ENCODE assay signal across 13 cellular contexts in the genomic region with DNA sequence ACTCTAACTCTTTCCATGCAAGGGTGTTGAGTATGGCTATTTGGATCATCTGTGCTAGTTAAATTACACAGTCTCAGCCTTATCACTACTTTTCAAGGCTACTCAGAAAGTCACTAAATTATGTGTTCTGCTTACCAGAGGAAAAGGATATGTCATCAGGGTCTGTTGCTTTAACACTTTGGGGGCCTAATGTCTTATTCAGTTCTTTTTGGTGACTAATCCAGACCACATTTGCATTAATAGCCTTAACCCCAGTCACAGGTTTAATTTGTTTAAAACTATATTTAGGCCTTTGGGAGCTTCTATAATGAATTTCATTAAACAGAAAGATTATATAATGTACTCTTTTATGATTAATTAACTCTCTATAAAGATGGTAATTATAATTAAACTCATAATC.
DNase-seq lines count a peak whose midpoint lies in the region; ATAC-seq and TF ChIP-seq lines count a peak whose summit lies in the region.
"Had no signal": no experiment of that assay in that cellular context is flagged by ENCODE, and none has a peak within 500 bp of the region (broad histone marks: within the 10 kb centered on the region; RNA-seq: fewer than 3 reads in every experiment).

No MANE protein-coding gene starts in this region.

- H2BK15ac ChIP-seq in IMR-90 (ENCODE audit: low read depth, low read length), result no peak overlapping the region

- H3K9me3 ChIP-seq in IMR-90 (ENCODE audit: control insufficient read depth, insufficient read depth, low read length) (no peaks in the 10 kb centered on the region; the same call in 1 of the 2 replicates), adrenal gland (replicated peaks in 1 of 3) (no peaks in the 10 kb centered on the region), mesodermal cell (ENCODE audit: control insufficient read depth, low read length) (no peaks in the 10 kb centered on the region), Caco-2 (no peaks in the 10 kb centered on the region), HAP-1 (no peaks in the 10 kb centered on the region), trophoblast cell (ENCODE audit: insufficient read depth, low read depth, low read length) (no peaks in the 10 kb centered on the region)
- no peaks in the 10 kb centered on the region for H3K9me3 ChIP-seq in naive thymus-derived CD4-positive, alpha-beta T cell (ENCODE audit: control insufficient read depth in 2 of 3, low read length in 3 of 3)

- H4K8ac ChIP-seq in IMR-90 (ENCODE audit: low read depth in 2 of 2, low read length in 2 of 2) (peak overlapping the region in 1 of 2 experiments; percentile 30; a peak in 1 of 4 replicates), trophoblast cell (ENCODE audit: low read depth, low read length) (no peak overlapping the region)

- H2BK120ac ChIP-seq in IMR-90 (ENCODE audit: low read depth, low read length) (peak overlapping the region; percentile 60; the same call in 1 of the 2 replicates), trophoblast cell (ENCODE audit: insufficient read depth, low read length, poor library complexity) (no peak overlapping the region)

- no peaks in the 10 kb centered on the region for H4K20me1 ChIP-seq in IMR-90 (ENCODE audit: insufficient read depth, low read length)

- TF ChIP-seq POLR2A in IMR-90 (IDR thresholded peaks at IDR 0.05; ENCODE audit: low read depth, low read length) (no peak), adrenal gland (IDR thresholded peaks at IDR 0.05) (no peak)

- H3K27me3 ChIP-seq in IMR-90 (ENCODE audit: control insufficient read depth, insufficient read depth, low read length) (no peaks in the 10 kb centered on the region), adrenal gland (no peaks in the 10 kb centered on the region), Caco-2 (replicated peaks; ENCODE audit: control insufficient read depth, insufficient read depth, low read length) (no peaks in the 10 kb centered on the region), HAP-1 (ENCODE audit: low read depth) (no peaks in the 10 kb centered on the region), trophoblast cell (ENCODE audit: insufficient read depth, low read length) (no peaks in the 10 kb centered on the region)
- no peaks in the 10 kb centered on the region for H3K27me3 ChIP-seq in naive thymus-derived CD4-positive, alpha-beta T cell (ENCODE audit: control insufficient read depth in 2 of 2, insufficient read depth in 2 of 2, low read length in 2 of 2)

- H3K14ac ChIP-seq in IMR-90 (replicated peaks; ENCODE audit: low read depth, low read length) (no peak overlapping the region), trophoblast cell (ENCODE audit: low read length) (no peak overlapping the region)

- H3K36me3 ChIP-seq in IMR-90 (ENCODE audit: control insufficient read depth, insufficient read depth, low read length), result no peaks in the 10 kb centered on the region
- no peaks in the 10 kb centered on the region for H3K36me3 ChIP-seq in adrenal gland (replicated peaks in 1 of 2)
- no peaks in the 10 kb centered on the region for H3K36me3 ChIP-seq in mesodermal cell (ENCODE audit: control insufficient read depth, insufficient read depth, low read length)
- no peaks in the 10 kb centered on the region for H3K36me3 ChIP-seq in Caco-2 (ENCODE audit: control insufficient read depth, insufficient read depth, low read length)
- no peaks in the 10 kb centered on the region for H3K36me3 ChIP-seq in naive thymus-derived CD4-positive, alpha-beta T cell (ENCODE audit: control insufficient read depth in 2 of 3, insufficient read depth in 3 of 3, low read length in 3 of 3)
- no peaks in the 10 kb centered on the region for H3K36me3 ChIP-seq in HAP-1 (replicated peaks)
- H3K36me3 ChIP-seq in trophoblast cell (ENCODE audit: control insufficient read depth in 1 of 2, insufficient read depth in 2 of 2, low read length in 2 of 2), result no peaks in the 10 kb centered on the region

- H2BK5ac ChIP-seq in IMR-90 (ENCODE audit: low read depth, low read length, poor library complexity, severe bottlenecking) (peak overlapping the region; percentile 81), trophoblast cell (ENCODE audit: low read depth, low read length, poor library complexity) (no peak overlapping the region)

- H2AFZ ChIP-seq in IMR-90 (replicated peaks; ENCODE audit: low read length, poor library complexity) (no peak overlapping the region), trophoblast cell (ENCODE audit: insufficient read depth, low read length, poor library complexity) (no peak overlapping the region)

- H3K4me1 Mint-ChIP-seq in Caco-2 (ENCODE audit: low read depth, unreplicated experiment), result peaks cover 8% of the 10 kb centered on the region
- no peaks in the 10 kb centered on the region for H3K4me1 Mint-ChIP-seq in naive thymus-derived CD4-positive, alpha-beta T cell

- no peaks in the 10 kb centered on the region for H3K79me1 ChIP-seq in IMR-90 (ENCODE audit: low read depth in 1 of 2, low read length in 2 of 2)
- no peaks in the 10 kb centered on the region for H3K79me1 ChIP-seq in trophoblast cell (ENCODE audit: low read length)

- no peak overlapping the region for H2BK12ac ChIP-seq in trophoblast cell (ENCODE audit: low read length)

- intact Hi-C loops in IMR-90 (cut with micrococcal nuclease) (loop anchor here (10.0 kb wide), 1 partner anchor 238 kb away; no protein-coding TSS in a partner anchor), adrenal gland (cut with DNase I) (no loop called here), Caco-2 (cut with micrococcal nuclease; ENCODE audit: unreplicated experiment) (no loop called here)
- intact Hi-C loops in naive thymus-derived CD4-positive, alpha-beta T cell (cut with micrococcal nuclease), result no loop called here

- H2AK9ac ChIP-seq in IMR-90 (replicated peaks; ENCODE audit: low read depth, low read length, poor library complexity), result no peak overlapping the region

- TF ChIP-seq RAD21 in IMR-90 (IDR thresholded peaks at IDR 0.05; ENCODE audit: low read length), result no peak

- H3K4me2 ChIP-seq in IMR-90 (ENCODE audit: low read depth, low read length) (no peak overlapping the region), trophoblast cell (ENCODE audit: low read length) (no peak overlapping the region)

- H3K27ac ChIP-seq in IMR-90 (ENCODE audit: insufficient read depth, low read length) (no peak overlapping the region), adrenal gland (peak overlapping the region in 3 of 5 donors; percentile 38 to 60 (median 55)), mesodermal cell (ENCODE audit: low read depth, low read length, severe bottlenecking) (peak overlapping the region; percentile 85), trophoblast cell (ENCODE audit: low read depth, low read length) (no peak overlapping the region)
- no peak overlapping the region for H3K27ac ChIP-seq in naive thymus-derived CD4-positive, alpha-beta T cell (ENCODE audit: low read depth, low read length)
- H3K27ac ChIP-seq: SK-N-MC had no signal

- H2AK5ac ChIP-seq in IMR-90 (ENCODE audit: low read depth, low read length) (no peak overlapping the region), trophoblast cell (ENCODE audit: low read length) (no peak overlapping the region)

- H3K27ac Mint-ChIP-seq in Caco-2 (ENCODE audit: unreplicated experiment), result no peak overlapping the region
- no peak overlapping the region for H3K27ac Mint-ChIP-seq in naive thymus-derived CD4-positive, alpha-beta T cell

- ATAC-seq in IMR-90 (ENCODE audit: low read depth), result peak; percentile 8; the same call in 1 of the 2 replicates
- ATAC-seq in naive thymus-derived CD4-positive, alpha-beta T cell, result no peak

- dilution Hi-C loops in IMR-90 (cut with HindIII; ENCODE audit: low sequenced_read_pairs, unreplicated experiment), result no loop called here

- no peaks in the 10 kb centered on the region for H3K9me3 Mint-ChIP-seq in Caco-2 (ENCODE audit: unreplicated experiment)
- H3K9me3 Mint-ChIP-seq in naive thymus-derived CD4-positive, alpha-beta T cell, result peaks cover 0 to 9% (median 0%) of the 10 kb centered on the region in 11 donors

- H3K56ac ChIP-seq in IMR-90 (ENCODE audit: extremely low read depth, insufficient read depth, low read length), result no peak overlapping the region

- no TSS peak for BruUV-seq in IMR-90 (replicated peaks; lab: Mats Ljungman, UMichigan)
- BruUV-seq in Caco-2 (replicated peaks; lab: Mats Ljungman, UMichigan), result no TSS peak

- no peak overlapping the region for H4K12ac ChIP-seq in trophoblast cell (ENCODE audit: low read depth, low read length)

- H3K4me1 ChIP-seq in IMR-90 (ENCODE audit: control insufficient read depth, insufficient read depth, low read length), result 0 out of 2 replicates have a peak, but pooled peaks cover 2% of the 10 kb centered on the region
- H3K4me1 ChIP-seq in adrenal gland (replicated peaks in 1 of 2), result peaks cover 16 to 17% of the 10 kb centered on the region in 2 donors
- H3K4me1 ChIP-seq in mesodermal cell (ENCODE audit: control insufficient read depth, insufficient read depth, low read length, poor library complexity, severe bottlenecking), result peaks cover 14% of the 10 kb centered on the region
- peaks cover 5% of the 10 kb centered on the region; the same call in 1 of the 2 replicates for H3K4me1 ChIP-seq in Caco-2
- H3K4me1 ChIP-seq in naive thymus-derived CD4-positive, alpha-beta T cell (ENCODE audit: control insufficient read depth in 2 of 2, insufficient read depth in 2 of 2, low read length in 2 of 2), result no peaks in the 10 kb centered on the region
- H3K4me1 ChIP-seq in HAP-1, result no peaks in the 10 kb centered on the region
- no peaks in the 10 kb centered on the region for H3K4me1 ChIP-seq in trophoblast cell (ENCODE audit: control insufficient read depth in 1 of 2, insufficient read depth in 2 of 2, low read length in 2 of 2)

- POLR2A ChIA-PET in IMR-90 (lab: Charles Lee; ENCODE audit: unreplicated experiment), result no interaction called here
- POLR2A ChIA-PET in Caco-2 (lab: Charles Lee), result no interaction called here
- POLR2A ChIA-PET in naive thymus-derived CD4-positive, alpha-beta T cell (lab: Charles Lee), result no interaction called here

- H3K4me3 ChIP-seq in IMR-90 (ENCODE audit: insufficient read depth, low read depth, low read length), result no peak overlapping the region
- no peak overlapping the region for H3K4me3 ChIP-seq in adrenal gland
- no peak overlapping the region for H3K4me3 ChIP-seq in mesodermal cell (ENCODE audit: extremely low read depth, insufficient read depth, low read length, poor library complexity, severe bottlenecking)
- H3K4me3 ChIP-seq in Caco-2 (ENCODE audit: low read depth, low read length), result no peak overlapping the region
- H3K4me3 ChIP-seq in naive thymus-derived CD4-positive, alpha-beta T cell (ENCODE audit: low read length), result no peak overlapping the region
- no peak overlapping the region for H3K4me3 ChIP-seq in HAP-1
- no peak overlapping the region for H3K4me3 ChIP-seq in trophoblast cell (ENCODE audit: low read depth, low read length)

- no peak overlapping the region for H3K4me3 Mint-ChIP-seq in Caco-2 (ENCODE audit: unreplicated experiment)
- no peak overlapping the region for H3K4me3 Mint-ChIP-seq in naive thymus-derived CD4-positive, alpha-beta T cell

- no peak overlapping the region for H3K9ac ChIP-seq in IMR-90 (ENCODE audit: low read depth, low read length)
- H3K9ac ChIP-seq in trophoblast cell (ENCODE audit: low read length), result no peak overlapping the region

- no peak overlapping the region for H3K23ac ChIP-seq in IMR-90 (ENCODE audit: low read depth, low read length)
- no peak overlapping the region for H3K23ac ChIP-seq in trophoblast cell (ENCODE audit: low read length)

- H3K4ac ChIP-seq in IMR-90 (ENCODE audit: low read depth, low read length), result no peak overlapping the region
- no peak overlapping the region for H3K4ac ChIP-seq in trophoblast cell (ENCODE audit: low read depth, low read length)

- H3K9me1 ChIP-seq in IMR-90 (ENCODE audit: insufficient read depth, low read length), result no peaks in the 10 kb centered on the region

- H3K36me3 Mint-ChIP-seq in Caco-2 (ENCODE audit: insufficient read depth, unreplicated experiment), result no peaks in the 10 kb centered on the region
- no peaks in the 10 kb centered on the region for H3K36me3 Mint-ChIP-seq in naive thymus-derived CD4-positive, alpha-beta T cell

- DNase-seq in IMR-90 (peak; percentile 4), adrenal gland (no peak), Caco-2 (no peak), HAP-1 (ENCODE audit: low spot score in 2 of 2) (no peak), trophoblast cell (no peak)
- no peak for DNase-seq in naive thymus-derived CD4-positive, alpha-beta T cell
- DNase-seq: C1 segment of cervical spinal cord, DMS153, NCI-H146, NCI-H2081 treated with DMSO at 0.1 percent for 48 hours, NCI-H524 treated with DMSO at 0.1 percent for 48 hours had no signal

- CTCF ChIA-PET in IMR-90 (lab: Yijun Ruan, JAX), result no interaction called here
- CTCF ChIA-PET in Caco-2 (lab: Charles Lee), result no interaction called here
- CTCF ChIA-PET in naive thymus-derived CD4-positive, alpha-beta T cell (lab: Charles Lee), result no interaction called here

- H3K18ac ChIP-seq in IMR-90 (ENCODE audit: low read depth, low read length), result peak overlapping the region; percentile 59; the same call in 1 of the 2 replicates
- H3K18ac ChIP-seq in trophoblast cell (ENCODE audit: low read length), result no peak overlapping the region

- no peak for TF ChIP-seq CTCF in IMR-90 (conservative IDR thresholded peaks at IDR 0.05; ENCODE audit: low read depth, low read length)
- no peak for TF ChIP-seq CTCF in adrenal gland (IDR thresholded peaks at IDR 0.05)
- TF ChIP-seq CTCF in Caco-2 (IDR thresholded peaks at IDR 0.05; ENCODE audit: insufficient read depth in 1 of 2, low read depth in 1 of 2, low read length in 1 of 2, severe bottlenecking in 1 of 2, unreplicated experiment in 1 of 2), result no peak

- peak overlapping the region; percentile 74; the same call in 1 of the 2 replicates for H4K5ac ChIP-seq in IMR-90 (ENCODE audit: low read depth, low read length)

- H3K79me2 ChIP-seq in trophoblast cell (ENCODE audit: control insufficient read depth, insufficient read depth, low read length, poor library complexity), result no peaks in the 10 kb centered on the region

- in situ Hi-C loops in IMR-90 (cut with MboI; ENCODE audit: low sequenced_read_pairs), result no loop called here
- in situ Hi-C loops in HAP-1 (cut with MboI; ENCODE audit: low sequenced_read_pairs), result no loop called here

- no peaks in the 10 kb centered on the region for H3K27me3 Mint-ChIP-seq in Caco-2 (ENCODE audit: insufficient read depth, unreplicated experiment)
- no peaks in the 10 kb centered on the region for H3K27me3 Mint-ChIP-seq in naive thymus-derived CD4-positive, alpha-beta T cell

- no peak overlapping the region for H2BK20ac ChIP-seq in IMR-90 (ENCODE audit: low read depth, low read length)

- H4K91ac ChIP-seq in IMR-90 (ENCODE audit: insufficient read depth, low read depth, low read length), result no peak overlapping the region
- H4K91ac ChIP-seq in trophoblast cell (ENCODE audit: low read depth, low read length), result no peak overlapping the region

Comparison
In these comparisons a context has a peak if more than half of its experiments do, and no peak if none do; other contexts are left out.
1. H3K27ac ChIP-seq: peak in adrenal gland (3 of 5) and mesodermal cell (single experiment); none in IMR-90 (single experiment), naive thymus-derived CD4-positive, alpha-beta T cell (single experiment) and trophoblast cell (single experiment).